Comparison of ENCODE assay signal across 8 cellular contexts in the genomic region with DNA sequence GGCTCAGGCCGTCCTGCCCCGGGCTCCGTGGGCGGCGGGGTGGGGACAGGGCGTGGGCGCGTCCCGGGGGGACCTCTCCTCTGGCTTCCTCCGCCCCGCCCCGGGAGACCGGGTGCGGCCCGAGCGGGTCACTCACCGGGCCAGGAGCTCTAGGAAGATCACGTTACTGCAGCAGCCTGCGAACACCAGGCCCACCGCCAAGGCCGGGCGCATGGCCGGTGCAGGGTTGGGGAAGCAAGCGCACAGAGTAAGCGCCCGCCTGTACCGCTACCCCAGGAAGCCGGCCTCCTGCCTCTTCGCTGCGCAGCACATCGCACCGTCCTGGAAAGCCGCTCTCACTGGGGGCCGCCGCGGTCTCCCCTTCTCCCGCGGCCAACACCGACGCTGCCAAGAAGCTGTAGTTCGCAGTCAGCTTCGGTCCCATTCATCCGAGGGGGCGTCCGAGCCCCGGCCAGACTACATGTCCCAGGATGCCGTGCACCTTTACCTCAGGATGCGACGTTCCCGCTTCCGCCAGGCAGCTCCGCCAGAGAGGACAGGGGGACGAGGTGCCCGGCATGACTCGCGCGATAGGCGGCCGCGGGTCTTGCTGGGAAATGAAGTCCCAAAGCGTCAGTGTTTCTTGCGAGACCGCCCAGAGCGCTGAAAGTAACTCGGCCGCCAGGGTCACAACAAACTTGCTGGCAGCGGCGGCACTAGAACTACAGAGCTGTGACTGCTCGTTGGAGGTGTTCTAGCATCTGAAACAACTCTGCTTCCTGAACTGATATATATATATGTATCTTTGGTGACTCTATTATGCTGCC. TPM values are rescaled to one million over a fixed set of nuclear protein-coding genes. Genes with fewer than 3 reads are reported as not detected.
DNase-seq lines count a peak whose midpoint lies in the region; ATAC-seq, FAIRE-seq and TF ChIP-seq lines count a peak whose summit lies in the region.

A gene with protein sequence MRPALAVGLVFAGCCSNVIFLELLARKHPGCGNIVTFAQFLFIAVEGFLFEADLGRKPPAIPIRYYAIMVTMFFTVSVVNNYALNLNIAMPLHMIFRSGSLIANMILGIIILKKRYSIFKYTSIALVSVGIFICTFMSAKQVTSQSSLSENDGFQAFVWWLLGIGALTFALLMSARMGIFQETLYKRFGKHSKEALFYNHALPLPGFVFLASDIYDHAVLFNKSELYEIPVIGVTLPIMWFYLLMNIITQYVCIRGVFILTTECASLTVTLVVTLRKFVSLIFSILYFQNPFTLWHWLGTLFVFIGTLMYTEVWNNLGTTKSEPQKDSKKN (minus strand): TSS at position 392 of the 806 bp plus-strand sequence. CDS start 179 bp downstream, at position 213.

- peak; percentile 29 for TF ChIP-seq CTCF in GM12873 (IDR thresholded peaks at IDR 0.05; ENCODE audit: insufficient read depth, low read depth, low read length, missing control alignments)
- TF ChIP-seq CTCF in pancreas (IDR thresholded peaks at IDR 0.05), result peak in 2 of 4 donors; percentile 7 to 16
- peak in 4 of 5 experiments; percentile 11 to 49 (median 28) for TF ChIP-seq CTCF in tibial nerve (IDR thresholded peaks at IDR 0.05)

- peaks cover 0 to 7% (median 0%) of the 10 kb centered on the region in 3 donors for H3K4me1 ChIP-seq in pancreas
- peaks cover 0 to 10% (median 7%) of the 10 kb centered on the region in 4 donors for H3K4me1 ChIP-seq in tibial nerve

- peak within 1 kb of the TSS; percentile 58 to 76 (median 66) for H3K27ac ChIP-seq in pancreas
- peak within 1 kb of the TSS; percentile 40 to 79 (median 72) for H3K27ac ChIP-seq in tibial nerve

- TF ChIP-seq EP300 in tibial nerve (IDR thresholded peaks at IDR 0.05), result peak; percentile 77 to 85

- intact Hi-C loops in Right ventricle myocardium superior (cut with DNase I) (no loop called here), pancreas (cut with DNase I) (no loop called here)

- ATAC-seq in HG02759 (IDR thresholded peaks at IDR 0.05; ENCODE audit: unreplicated experiment), result peak; percentile 99
- peak; percentile 100 for ATAC-seq in Right ventricle myocardium superior (ENCODE audit: poor library complexity)
- peak; percentile 98 to 100 (median 99) for ATAC-seq in pancreas

- H3K36me3 ChIP-seq in pancreas (no peaks in the 10 kb centered on the region), tibial nerve (no peaks in the 10 kb centered on the region)

- WGBS in pancreas, 2 donors, result 0 to 1% methylated on average over 67 to 69 of the region's 69 CpGs
- 1% methylated on average over 45 to 49 of the region's 69 CpGs for WGBS in tibial nerve, 2 donors

- TF ChIP-seq POLR2A in tibial nerve (IDR thresholded peaks at IDR 0.05), result no peak

- peak within 1 kb of the TSS; percentile 87 to 99 (median 92) for H3K4me3 ChIP-seq in pancreas
- H3K4me3 ChIP-seq in tibial nerve, result peak within 1 kb of the TSS; percentile 85 to 94 (median 93)

- peak; percentile 94 for FAIRE-seq in pancreas (lab: Jason Lieb, UNC)

- H3K9me3 ChIP-seq in pancreas (no peaks in the 10 kb centered on the region), tibial nerve (no peaks in the 10 kb centered on the region)

- peak; percentile 97 to 99 (median 97) for DNase-seq in NCI-H1417 (lab: John Stamatoyannopoulos, UW)
- peak; percentile 93 to 95 for DNase-seq in SW 1271 (lab: John Stamatoyannopoulos, UW)
- DNase-seq in activated naive CD8-positive, alpha-beta T cell treated with anti-CD3 and anti-CD28 coated beads, Interleukin-2, amount 50 U/mL, for 16 hours (ENCODE audit: low read depth, low spot score), result peak; percentile 91
- DNase-seq in Right ventricle myocardium superior, result peak; percentile 98
- peak; percentile 93 to 98 (median 94) for DNase-seq in pancreas
- peak; percentile 88 to 90 for DNase-seq in tibial nerve (ENCODE audit: low spot score in 2 of 2)

- H3K27me3 ChIP-seq in pancreas (no peaks in the 10 kb centered on the region), tibial nerve (no peaks in the 10 kb centered on the region)

RNA-seq across cellular contexts. Expression of the gene that starts here (rescaled TPM):
- total RNA-seq in Right ventricle myocardium superior (5.8 TPM), pancreas (1 to 10 TPM; 2.2 to 8.0 (median 3.0) TPM), tibial nerve (10 to 100 TPM in 3 of 4 donors, 1 to 10 TPM in 1; 9.0 to 13.7 (median 12.0) TPM)
- 1 to 10 TPM; 3.8 to 4.6 TPM for polyA plus RNA-seq in pancreas

Comparison
In these comparisons a context has a peak if more than half of its experiments do, and no peak if none do; other contexts are left out.
1. Peak in every context shown above with its lines: DNase-seq, ATAC-seq, H3K4me3 ChIP-seq and H3K27ac ChIP-seq.